In genomic region chr2:46298522-46299351, GRCh38 we compare ENCODE assay signal across 8 cellular contexts. TPM values are rescaled to one million over a fixed set of nuclear protein-coding genes. Genes with fewer than 3 reads are reported as not detected.
A peak's percentile ranks its signal among the peaks of the same experiment; 100 is the strongest.
DNase-seq lines count a peak whose midpoint lies in the region; FAIRE-seq and TF ChIP-seq lines count a peak whose summit lies in the region.

No MANE protein-coding gene starts in this region.

- H4K20me1 ChIP-seq in endothelial cell of umbilical vein (replicated peaks; ENCODE audit: control insufficient read depth, extremely low read depth, insufficient read depth, low read length) = peaks cover 4% of the 10 kb centered on the region

- no peaks in the 10 kb centered on the region for H3K36me3 ChIP-seq in CD4-positive, alpha-beta memory T cell (ENCODE audit: insufficient read depth, low read length)
- H3K36me3 ChIP-seq in endothelial cell of umbilical vein (ENCODE audit: control insufficient read depth in 2 of 2, extremely low read depth in 1 of 2, insufficient read depth in 2 of 2, low read length in 2 of 2) (no peaks in the 10 kb centered on the region), tibial artery (no peaks in the 10 kb centered on the region)

- no peaks in the 10 kb centered on the region for H3K9me3 ChIP-seq in CD4-positive, alpha-beta memory T cell (ENCODE audit: control insufficient read depth in 1 of 2, low read length in 2 of 2)
- H3K9me3 ChIP-seq in endothelial cell of umbilical vein (replicated peaks; ENCODE audit: control insufficient read depth, insufficient read depth, low read length) = no peaks in the 10 kb centered on the region
- H3K9me3 ChIP-seq in tibial artery = no peaks in the 10 kb centered on the region

- CTCF ChIA-PET in CD4-positive, alpha-beta memory T cell (lab: Charles Lee; ENCODE audit: partially characterized antibody) = interaction anchor here (0.9 kb wide), 1 partner anchor 64 kb away, joined by 3 read pairs; no protein-coding TSS in a partner anchor
- CTCF ChIA-PET in endothelial cell of umbilical vein (lab: Charles Lee) = interaction anchor here (0.8 to 4.7 kb wide), 8 partner anchors 12 to 305 kb away, joined by 3 to 44 read pairs (median 4); no protein-coding TSS in a partner anchor

- DNase-seq in CD4-positive, alpha-beta memory T cell = peak in 4 of 5 donors; percentile 15 to 36 (median 17)
- DNase-seq in HT-29 (ENCODE audit: low spot score) (peak; percentile 48), endothelial cell of umbilical vein (ENCODE audit: low read depth, low spot score) (peak; percentile 60), mesenteric fat pad (ENCODE audit: low spot score) (peak; percentile 92), tibial artery (peak; percentile 52 to 80), OCI-M2 (lab: John Stamatoyannopoulos, UW; ENCODE audit: unreplicated experiment) (no peak), NCI-H2107 treated with DMSO at 0.1 percent for 48 hours (lab: John Stamatoyannopoulos, UW; ENCODE audit: unreplicated experiment) (no peak)
- peak; percentile 17 for DNase-seq in activated CD4-positive, alpha-beta T cell treated with anti-CD3 and anti-CD28 coated beads, Interleukin-2, amount 50 U/mL, for 1 hour

- H3K27ac ChIP-seq in CD4-positive, alpha-beta memory T cell (ENCODE audit: low read depth, low read length) = no peak overlapping the region
- H3K27ac ChIP-seq in endothelial cell of umbilical vein (ENCODE audit: insufficient read depth, low read depth, low read length) (peak overlapping the region; percentile 81), tibial artery (peak overlapping the region; percentile 82 to 94)

- POLR2A ChIA-PET in CD4-positive, alpha-beta memory T cell (lab: Charles Lee; ENCODE audit: partially characterized antibody) = no interaction called here
- POLR2A ChIA-PET in endothelial cell of umbilical vein (lab: Charles Lee) = interaction anchor here (1.4 to 1.8 kb wide), 2 partner anchors 25 to 39 kb away, joined by 6 to 9 read pairs; no protein-coding TSS in a partner anchor

- peaks cover 21% of the 10 kb centered on the region for H3K27me3 ChIP-seq in CD4-positive, alpha-beta memory T cell (ENCODE audit: insufficient read depth, low read length)
- H3K27me3 ChIP-seq in endothelial cell of umbilical vein (ENCODE audit: control insufficient read depth in 2 of 2, insufficient read depth in 2 of 2, low read length in 2 of 2) (no peaks in the 10 kb centered on the region), tibial artery (no peaks in the 10 kb centered on the region)

- H3K36me3 Mint-ChIP-seq in CD4-positive, alpha-beta memory T cell = peaks cover 0 to 3% of the 10 kb centered on the region in 2 donors

- intact Hi-C loops in CD4-positive, alpha-beta memory T cell (cut with micrococcal nuclease) = loop anchor here (2.0 to 10.0 kb wide), 4 partner anchors 52 to 1486 kb away; partner anchors contain the start of gene MSH6
- intact Hi-C loops in endothelial cell of umbilical vein (cut with micrococcal nuclease) (loop anchor here (1.0 to 5.0 kb wide), 5 partner anchors 17 to 288 kb away; no protein-coding TSS in a partner anchor), tibial artery (cut with DNase I; ENCODE audit: low total_unique reads) (loop anchor here (5.0 to 10.0 kb wide), 2 partner anchors 54 to 64 kb away; no protein-coding TSS in a partner anchor)

- no peaks in the 10 kb centered on the region for H3K9me1 ChIP-seq in endothelial cell of umbilical vein (replicated peaks; ENCODE audit: control insufficient read depth, extremely low read depth, insufficient read depth, low read length)

- H2AFZ ChIP-seq in endothelial cell of umbilical vein (ENCODE audit: low read depth, low read length) = peak overlapping the region; percentile 25

- peak overlapping the region; percentile 96 for H3K9ac ChIP-seq in endothelial cell of umbilical vein (replicated peaks; ENCODE audit: extremely low read depth, insufficient read depth, low read length)

- BruUV-seq in endothelial cell of umbilical vein (replicated peaks; lab: Mats Ljungman, UMichigan) = no TSS peak

- peaks cover 30% of the 10 kb centered on the region in 2 donors for H3K27me3 Mint-ChIP-seq in CD4-positive, alpha-beta memory T cell

- H3K4me2 ChIP-seq in endothelial cell of umbilical vein (ENCODE audit: insufficient read depth, low read length) = peak overlapping the region; percentile 82

- H3K4me3 ChIP-seq in CD4-positive, alpha-beta memory T cell (ENCODE audit: low read length in 2 of 2) = peak overlapping the region; percentile 45 to 72
- H3K4me3 ChIP-seq in endothelial cell of umbilical vein (replicated peaks in 1 of 3; ENCODE audit: insufficient read depth in 1 of 3, low read depth in 1 of 3, low read length in 3 of 3) (peak overlapping the region; percentile 64 to 86 (median 66)), tibial artery (peak overlapping the region; percentile 65 to 91)

- peak overlapping the region in 6 of 7 donors; percentile 22 to 87 (median 72) for H3K27ac Mint-ChIP-seq in CD4-positive, alpha-beta memory T cell

- FAIRE-seq in endothelial cell of umbilical vein (lab: Jason Lieb, UNC) = peak; percentile 82

- no peak for TF ChIP-seq POLR2A in endothelial cell of umbilical vein (IDR thresholded peaks at IDR 0.05; ENCODE audit: low read depth, low read length)

- H3K4me3 Mint-ChIP-seq in CD4-positive, alpha-beta memory T cell = peak overlapping the region; percentile 87 to 96 (median 92)

- H3K79me2 ChIP-seq in endothelial cell of umbilical vein (ENCODE audit: control insufficient read depth, insufficient read depth, low read length) = peaks cover 62% of the 10 kb centered on the region

- H3K9me3 Mint-ChIP-seq in CD4-positive, alpha-beta memory T cell = no peaks in the 10 kb centered on the region

- dilution Hi-C loops in endothelial cell of umbilical vein (cut with MboI; ENCODE audit: extremely low pct_ligation_motif_present, low sequenced_read_pairs) = no loop called here

- peaks cover 36% of the 10 kb centered on the region for H3K4me1 ChIP-seq in CD4-positive, alpha-beta memory T cell (ENCODE audit: insufficient read depth, low read length)
- H3K4me1 ChIP-seq in endothelial cell of umbilical vein (ENCODE audit: control insufficient read depth, extremely low read depth, insufficient read depth, low read length) (peaks cover 37% of the 10 kb centered on the region), tibial artery (peaks cover 0 to 45% (median 24%) of the 10 kb centered on the region in 4 donors)

- TF ChIP-seq CTCF in endothelial cell of umbilical vein (IDR thresholded peaks at IDR 0.05; ENCODE audit: extremely low read depth in 1 of 2, insufficient read depth in 1 of 2, low read depth in 1 of 2, low read length in 2 of 2) (peak; percentile 34 to 59), tibial artery (IDR thresholded peaks at IDR 0.05) (peak; percentile 27 to 35)

- peaks cover 21 to 59% (median 32%) of the 10 kb centered on the region in 4 donors for H3K4me1 Mint-ChIP-seq in CD4-positive, alpha-beta memory T cell

TF ChIP-seq in endothelial cell of umbilical vein, 7 proteins besides CTCF, POLR2A, EP300 and RAD21:
- TF ChIP-seq JUN (IDR thresholded peaks at IDR 0.05; ENCODE audit: borderline replicate concordance, insufficient read depth, insufficient read length, low read depth) (no peak), FOS (IDR thresholded peaks at IDR 0.05; ENCODE audit: borderline replicate concordance, insufficient read depth, low read length) (no peak), POLR2AphosphoS5 (IDR thresholded peaks at IDR 0.05; ENCODE audit: insufficient read depth, low read depth, low read length) (peak; percentile 27), EZH2 (IDR thresholded peaks at IDR 0.05; ENCODE audit: borderline replicate concordance, low read depth, low read length, severe bottlenecking) (no peak), GATA2 (IDR thresholded peaks at IDR 0.05; ENCODE audit: insufficient read depth, insufficient read length, low read depth, low read length) (peak; percentile 59), MYC (IDR thresholded peaks at IDR 0.05; ENCODE audit: low read depth, low read length) (no peak)
- TF ChIP-seq, protein P1, sequence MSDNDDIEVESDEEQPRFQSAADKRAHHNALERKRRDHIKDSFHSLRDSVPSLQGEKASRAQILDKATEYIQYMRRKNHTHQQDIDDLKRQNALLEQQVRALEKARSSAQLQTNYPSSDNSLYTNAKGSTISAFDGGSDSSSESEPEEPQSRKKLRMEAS (IDR thresholded peaks at IDR 0.05; ENCODE audit: insufficient read depth, insufficient read length) = no peak
TF ChIP-seq in endothelial cell of umbilical vein: peak in this region for 2.

RNA-seq across cellular contexts. Expression of gene EPAS1, which starts 1.5 kb away (rescaled TPM):
- 1 to 10 TPM; 2.3 to 2.7 TPM for total RNA-seq in CD4-positive, alpha-beta memory T cell
- under 1 TPM in 1 of 2 donors, not detected in 1; 0.40 TPM for polyA plus RNA-seq in CD4-positive, alpha-beta memory T cell
- 20.7 and 24.0 TPM in 2 replicates for total RNA-seq in HT-29 (2014; rRNA removed; shearing (Covaris generic))
- 374 and 397 TPM in 2 replicates for total RNA-seq in endothelial cell of umbilical vein
- 214 and 229 TPM in 2 replicates for polyA plus RNA-seq in endothelial cell of umbilical vein
- polyA plus RNA-seq in endothelial cell of umbilical vein (2011; cell fraction: cytosol; rRNA removed) = 316 and 329 TPM in 2 replicates
- 257 and 293 TPM in 2 replicates for polyA plus RNA-seq in endothelial cell of umbilical vein (2011; cell fraction: nucleus; rRNA removed)
- 294 and 311 TPM in 2 replicates for polyA plus RNA-seq in endothelial cell of umbilical vein (2012)
- 334 and 376 TPM in 2 replicates for polyA minus RNA-seq in endothelial cell of umbilical vein
- polyA minus RNA-seq in endothelial cell of umbilical vein (2011; cell fraction: cytosol; rRNA and poly(A)+ RNA removed) = 84.9 TPM
- 192 and 214 TPM in 2 replicates for polyA minus RNA-seq in endothelial cell of umbilical vein (2011; cell fraction: nucleus; rRNA and poly(A)+ RNA removed)
- total RNA-seq in mesenteric fat pad = 717 TPM

Comparison
In these comparisons a context has a peak if more than half of its experiments do, and no peak if none do; other contexts are left out.
1. DNase-seq: peak in CD4-positive, alpha-beta memory T cell (4 of 5), HT-29 (single experiment), activated CD4-positive, alpha-beta T cell treated with anti-CD3 and anti-CD28 coated beads, Interleukin-2, amount 50 U/mL, for 1 hour (single experiment), endothelial cell of umbilical vein (single experiment), mesenteric fat pad (single experiment) and tibial artery (2 of 2); none in OCI-M2 (single experiment) and NCI-H2107 treated with DMSO at 0.1 percent for 48 hours (single experiment).
2. RNA of gene EPAS1, which starts 1.5 kb away (total RNA-seq): 717 TPM in mesenteric fat pad (single experiment) and 374 to 397 TPM in endothelial cell of umbilical vein; 20.7 to 24.0 TPM in HT-29 and 2.3 to 2.7 TPM in CD4-positive, alpha-beta memory T cell; every median in the first group is over 10 times any median in the second.
3. Peak in every context shown above with its lines, with median percentiles within 50 percentile points of each other: H3K4me3 ChIP-seq.